Comparison of ENCODE assay signal across 8 cellular contexts in genomic region chr9:136120119-136120393, GRCh38. TPM values are rescaled to one million over a fixed set of nuclear protein-coding genes. Genes with fewer than 3 reads are reported as not detected.
DNase-seq lines count a peak whose midpoint lies in the region; ATAC-seq and TF ChIP-seq lines count a peak whose summit lies in the region.

No MANE protein-coding gene starts in this region.

- in situ Hi-C loops in GM18951 (cut with MboI; ENCODE audit: low sequenced_read_pairs, unreplicated experiment) = no loop called here

- TF ChIP-seq POLR2A in GM18951 (IDR thresholded peaks at IDR 0.05; ENCODE audit: extremely low read depth, insufficient read depth, insufficient read length) (peak; percentile 3), Peyer's patch (IDR thresholded peaks at IDR 0.05) (no peak), esophagus squamous epithelium (IDR thresholded peaks at IDR 0.05) (no peak)

- ATAC-seq in GM18868 (IDR thresholded peaks at IDR 0.05; ENCODE audit: unreplicated experiment) = no peak
- ATAC-seq in left lobe of liver = no peak

- H3K9ac ChIP-seq in skeletal muscle tissue (ENCODE audit: low read depth in 1 of 3, low read length in 3 of 3) = peak overlapping the region; percentile 83 to 89 (median 86)

- H3K36me3 ChIP-seq in Peyer's patch (peaks cover 0 to 17% (median 0%) of the 10 kb centered on the region in 3 donors), esophagus squamous epithelium (peaks cover 12 to 18% (median 15%) of the 10 kb centered on the region in 3 donors), skeletal muscle tissue (ENCODE audit: control insufficient read depth in 3 of 3, insufficient read depth in 3 of 3, low read length in 3 of 3) (peaks cover 3 to 11% (median 10%) of the 10 kb centered on the region in 3 donors)

- H3K4me1 ChIP-seq in Peyer's patch (peaks cover 0 to 38% (median 17%) of the 10 kb centered on the region in 4 donors), esophagus squamous epithelium (peaks cover 30 to 52% (median 32%) of the 10 kb centered on the region in 3 donors), skeletal muscle tissue (ENCODE audit: control insufficient read depth in 3 of 3, insufficient read depth in 3 of 3, low read length in 3 of 3) (peaks cover 33 to 48% (median 36%) of the 10 kb centered on the region in 3 donors)

- TF ChIP-seq CTCF in Peyer's patch (IDR thresholded peaks at IDR 0.05) (no peak), esophagus squamous epithelium (IDR thresholded peaks at IDR 0.05) (no peak)

- no peaks in the 10 kb centered on the region for H3K27me3 ChIP-seq in Peyer's patch
- peaks cover 0 to 19% (median 0%) of the 10 kb centered on the region in 4 donors for H3K27me3 ChIP-seq in esophagus squamous epithelium
- H3K27me3 ChIP-seq in skeletal muscle tissue (ENCODE audit: control insufficient read depth in 3 of 3, insufficient read depth in 3 of 3, low read length in 3 of 3) = peaks cover 0 to 11% (median 0%) of the 10 kb centered on the region in 3 donors

- H3K27ac ChIP-seq in Peyer's patch (peak overlapping the region in 3 of 4 donors; percentile 96 to 100 (median 97)), esophagus squamous epithelium (peak overlapping the region; percentile 90 to 98 (median 94)), skeletal muscle tissue (ENCODE audit: low read depth, low read length) (peak overlapping the region; percentile 91)

- intact Hi-C loops in esophagus squamous epithelium (cut with DNase I) (loop anchor here (10.0 kb wide), 1 partner anchor 325 kb away; no protein-coding TSS in a partner anchor), posterior cingulate gyrus (cut with DNase I) (loop anchor here (5.0 to 10.0 kb wide), 4 partner anchors 258 to 515 kb away; partner anchors contain the start of gene KCNT1)

- H3K9me3 ChIP-seq in Peyer's patch (no peaks in the 10 kb centered on the region), esophagus squamous epithelium (no peaks in the 10 kb centered on the region), skeletal muscle tissue (ENCODE audit: control insufficient read depth in 3 of 3, low read length in 3 of 3) (no peaks in the 10 kb centered on the region)

- DNase-seq in Peyer's patch (no peak), esophagus squamous epithelium (lab: John Stamatoyannopoulos, UW) (no peak), posterior cingulate gyrus (no peak), left lobe of liver (ENCODE audit: low spot score) (no peak), occipital lobe (lab: John Stamatoyannopoulos, UW) (no peak)

- H3K4me3 ChIP-seq in Peyer's patch (peak overlapping the region in 1 of 4 donors; percentile 100), esophagus squamous epithelium (peak overlapping the region in 2 of 4 donors; percentile 80 to 95), skeletal muscle tissue (ENCODE audit: low read length in 3 of 3) (peak overlapping the region in 1 of 3 donors; percentile 54)

- 23 to 40% methylated on average over 4 of the region's 4 CpGs for WGBS in esophagus squamous epithelium, 2 donors

RNA-seq across cellular contexts. Expression of gene TMEM250, which starts 1.4 kb away (rescaled TPM):
- total RNA-seq in Peyer's patch (10 to 100 TPM; 34.7 to 75.0 (median 69.2) TPM), esophagus squamous epithelium (10 to 100 TPM; 34.3 to 59.4 (median 43.4) TPM), skeletal muscle tissue (24.0 TPM), left lobe of liver (18.2 TPM), occipital lobe (26.4 TPM)

RNA-seq across cellular contexts. Expression of gene NACC2, which starts 25.0 kb away (rescaled TPM):
- total RNA-seq in Peyer's patch (10 to 100 TPM in 3 of 4 donors, 1 to 10 TPM in 1; 8.3 to 24.3 (median 23.1) TPM), esophagus squamous epithelium (10 to 100 TPM; 10.4 to 21.6 (median 12.8) TPM), skeletal muscle tissue (7.3 TPM), left lobe of liver (18.4 TPM), occipital lobe (5.9 TPM)
